ENCODE assay signal across 10 cellular contexts in genomic region chr2:113172721-113173562, GRCh38. TPM values are rescaled to one million over a fixed set of nuclear protein-coding genes. Genes with fewer than 3 reads are reported as not detected.
DNase-seq lines count a peak whose midpoint lies in the region; ATAC-seq and TF ChIP-seq lines count a peak whose summit lies in the region.
"Had no signal": no experiment of that assay in that cellular context is flagged by ENCODE, and none has a peak within 500 bp of the region (broad histone marks: within the 10 kb centered on the region; RNA-seq: fewer than 3 reads in every experiment).

No MANE protein-coding gene starts in this region.

- H3K36me3 Mint-ChIP-seq in activated B cell treated with CpG ODN at 0.5 μM for 24 hours (ENCODE audit: low read depth) (peaks cover 32% of the 10 kb centered on the region), HFFc6 (ENCODE audit: low read depth) (no peaks in the 10 kb centered on the region)

- peak; percentile 46 for DNase-seq in activated CD8-positive, alpha-beta memory T cell treated with anti-CD3 and anti-CD28 coated beads for 24 hours
- DNase-seq in activated CD8-positive, alpha-beta memory T cell treated with anti-CD3 and anti-CD28 coated beads, Interleukin-2, amount 50 U/mL, for 48 hours, result no peak
- DNase-seq in activated B cell treated with CpG ODN at 0.5 μM for 24 hours (no peak), left lobe of liver (ENCODE audit: low spot score) (peak; percentile 36), HFFc6 (no peak), NCI-H1694 treated with DMSO at 0.1 percent for 48 hours (lab: John Stamatoyannopoulos, UW) (no peak)
- DNase-seq in stimulated activated naive CD8-positive, alpha-beta T cell treated with anti-CD3 and anti-CD28 coated beads, Interleukin-15, amount 100 ng/mL, for 72 hours, result no peak
- DNase-seq: DMS79, SW 1271 had no signal

- ATAC-seq in activated B cell treated with CpG ODN at 0.5 μM for 24 hours (ENCODE audit: low read depth) (no peak), left lobe of liver (no peak), HG03521 (IDR thresholded peaks at IDR 0.05; ENCODE audit: unreplicated experiment) (no peak)
- no peak for ATAC-seq in stimulated activated naive CD8-positive, alpha-beta T cell treated with anti-CD3 and anti-CD28 coated beads, Interleukin-15, amount 100 ng/mL, for 72 hours

- H3K4me1 Mint-ChIP-seq in activated B cell treated with CpG ODN at 0.5 μM for 24 hours, result peaks cover 85% of the 10 kb centered on the region
- peaks cover 72% of the 10 kb centered on the region for H3K4me1 Mint-ChIP-seq in stimulated activated naive CD8-positive, alpha-beta T cell treated with anti-CD3 and anti-CD28 coated beads, Interleukin-15, amount 100 ng/mL, for 72 hours
- H3K4me1 Mint-ChIP-seq in HFFc6 (ENCODE audit: low read depth), result no peaks in the 10 kb centered on the region

- CTCF ChIA-PET in activated B cell treated with CpG ODN at 0.5 μM for 24 hours (lab: Charles Lee), result interaction anchor here (1.2 to 5.8 kb wide), 7 partner anchors 8 to 217 kb away, joined by 3 to 120 read pairs (median 5); no protein-coding TSS in a partner anchor

- POLR2A ChIA-PET in activated B cell treated with CpG ODN at 0.5 μM for 24 hours (lab: Charles Lee), result interaction anchor here (0.6 to 5.4 kb wide), 15 partner anchors 9 to 217 kb away, joined by 3 to 88 read pairs (median 4); no protein-coding TSS in a partner anchor

- intact Hi-C loops in activated B cell treated with CpG ODN at 0.5 μM for 24 hours (cut with micrococcal nuclease), result loop anchor here (10.0 kb wide), 2 partner anchors 522 to 1118 kb away; partner anchors contain the start of gene TMEM87B

- H3K4me3 Mint-ChIP-seq in activated B cell treated with CpG ODN at 0.5 μM for 24 hours (peak overlapping the region; percentile 87), HFFc6 (no peak overlapping the region)
- H3K4me3 Mint-ChIP-seq in stimulated activated naive CD8-positive, alpha-beta T cell treated with anti-CD3 and anti-CD28 coated beads, Interleukin-15, amount 100 ng/mL, for 72 hours, result peak overlapping the region; percentile 79 to 94

- H3K9me3 Mint-ChIP-seq in activated B cell treated with CpG ODN at 0.5 μM for 24 hours (peaks cover 4% of the 10 kb centered on the region), HFFc6 (no peaks in the 10 kb centered on the region)
- peaks cover 6 to 7% of the 10 kb centered on the region in 2 donors for H3K9me3 Mint-ChIP-seq in stimulated activated naive CD8-positive, alpha-beta T cell treated with anti-CD3 and anti-CD28 coated beads, Interleukin-15, amount 100 ng/mL, for 72 hours

- H3K27ac Mint-ChIP-seq in activated B cell treated with CpG ODN at 0.5 μM for 24 hours, result peak overlapping the region; percentile 91
- peak overlapping the region; percentile 90 to 94 for H3K27ac Mint-ChIP-seq in stimulated activated naive CD8-positive, alpha-beta T cell treated with anti-CD3 and anti-CD28 coated beads, Interleukin-15, amount 100 ng/mL, for 72 hours
- H3K27ac Mint-ChIP-seq in HFFc6, result no peak overlapping the region

- H3K27me3 Mint-ChIP-seq in activated B cell treated with CpG ODN at 0.5 μM for 24 hours, result peaks cover 2% of the 10 kb centered on the region
- no peaks in the 10 kb centered on the region for H3K27me3 Mint-ChIP-seq in stimulated activated naive CD8-positive, alpha-beta T cell treated with anti-CD3 and anti-CD28 coated beads, Interleukin-15, amount 100 ng/mL, for 72 hours
- H3K27me3 Mint-ChIP-seq in HFFc6 (ENCODE audit: insufficient read depth), result peaks cover 7% of the 10 kb centered on the region; the same call in 1 of the 2 replicates

- TF ChIP-seq CTCF in activated B cell treated with CpG ODN at 0.5 μM for 24 hours (IDR thresholded peaks at IDR 0.05) (no peak), HFFc6 (IDR thresholded peaks at IDR 0.05) (no peak)

RNA-seq across cellular contexts. Expression of gene PSD4, which starts 0.8 kb away (rescaled TPM):
- 161 and 182 TPM in 2 replicates for total RNA-seq in activated B cell treated with CpG ODN at 0.5 μM for 24 hours
- 60.3 TPM for total RNA-seq in left lobe of liver
- 1 to 10 TPM in 5 of 6 experiments, under 1 TPM in 1; 0.76 to 1.8 (median 1.1) TPM for total RNA-seq in HFFc6 (2021; fragmentation: NEBNext Ultra II Directional; extraction: Animal tissue kit (Norgen Biotek cat#: 25700))

RNA-seq across cellular contexts. Expression of gene IL1RN, which starts 45.5 kb away (rescaled TPM):
- total RNA-seq in activated B cell treated with CpG ODN at 0.5 μM for 24 hours (0.32 TPM in 1 of 2 replicates, not detected in the other), left lobe of liver (16.0 TPM)
- not detected for total RNA-seq in HFFc6 (2021; fragmentation: NEBNext Ultra II Directional; extraction: Animal tissue kit (Norgen Biotek cat#: 25700))

Comparison
In these comparisons a context has a peak if more than half of its experiments do, and no peak if none do; other contexts are left out.
1. DNase-seq: peak in activated CD8-positive, alpha-beta memory T cell treated with anti-CD3 and anti-CD28 coated beads for 24 hours (single experiment) and left lobe of liver (single experiment); none in activated CD8-positive, alpha-beta memory T cell treated with anti-CD3 and anti-CD28 coated beads, Interleukin-2, amount 50 U/mL, for 48 hours (single experiment), activated B cell treated with CpG ODN at 0.5 μM for 24 hours (single experiment), stimulated activated naive CD8-positive, alpha-beta T cell treated with anti-CD3 and anti-CD28 coated beads, Interleukin-15, amount 100 ng/mL, for 72 hours (0 of 2), HFFc6 (single experiment) and NCI-H1694 treated with DMSO at 0.1 percent for 48 hours (single experiment).
2. RNA of gene PSD4, which starts 0.8 kb away (total RNA-seq): 161 to 182 TPM in activated B cell treated with CpG ODN at 0.5 μM for 24 hours and 60.3 TPM in left lobe of liver (single experiment); 0.76 to 1.8 TPM in HFFc6; every median in the first group is over 10 times any median in the second.
3. RNA of gene IL1RN, which starts 45.5 kb away (total RNA-seq): 16.0 TPM in left lobe of liver (single experiment); 0.32 TPM in activated B cell treated with CpG ODN at 0.5 μM for 24 hours and not detected in HFFc6; every median in the first group is over 10 times any median in the second.